Comparison of ENCODE assay signal across 8 cellular contexts in genomic region chr18:6194640-6195039, GRCh38.
"Had no signal": no experiment of that assay in that cellular context is flagged by ENCODE, and none has a peak within 500 bp of the region (broad histone marks: within the 10 kb centered on the region; RNA-seq: fewer than 3 reads in every experiment).

No MANE protein-coding gene starts in this region.

- DNase-seq: GDM1, GF-D8 had no signal

- FAIRE-seq: G401.6, GM12878, GM12891, GM12892, GM18507, GM19239 had no signal

- H3K4me3 ChIP-seq: GM12878 had no signal

- ATAC-seq: GM12878 had no signal
